In genomic region chr16:15704545-15704987, GRCh38 we compare ENCODE assay signal across 8 cellular contexts. TPM values are rescaled to one million over a fixed set of nuclear protein-coding genes. Genes with fewer than 3 reads are reported as not detected.
DNase-seq lines count a peak whose midpoint lies in the region; ATAC-seq and TF ChIP-seq lines count a peak whose summit lies in the region.

No MANE protein-coding gene starts in this region.

- CTCF ChIA-PET in SK-N-SH (lab: Yijun Ruan, JAX) = interaction anchor here (0.6 to 3.2 kb wide), 11 partner anchors 9 to 125 kb away, joined by 3 to 39 read pairs (median 4); no protein-coding TSS in a partner anchor
- CTCF ChIA-PET in activated naive CD4-positive, alpha-beta T cell treated with anti-CD3 and anti-CD28 coated beads, Interleukin-2, amount 10 ng/mL, durations not matched to agents 7 days and 5 days (lab: Charles Lee) = interaction anchor here (0.7 to 3.4 kb wide), 9 partner anchors 10 to 278 kb away, joined by 3 to 11 read pairs (median 3); partner anchors contain the start of gene MARF1

- no peaks in the 10 kb centered on the region for H3K36me3 ChIP-seq in KMS-11 (ENCODE audit: insufficient read depth)
- H3K36me3 ChIP-seq in SK-N-SH (replicated peaks in 1 of 2; ENCODE audit: control insufficient read depth in 1 of 2, insufficient read depth in 2 of 2, low read length in 1 of 2) = peaks cover 7 to 28% of the 10 kb centered on the region in 2 experiments
- peaks cover 5 to 55% (median 22%) of the 10 kb centered on the region in 4 donors for H3K36me3 ChIP-seq in upper lobe of left lung

- no peak overlapping the region for H3K9ac ChIP-seq in KMS-11
- no peak overlapping the region for H3K9ac ChIP-seq in SK-N-SH

- H3K4me3 Mint-ChIP-seq in activated naive CD4-positive, alpha-beta T cell treated with anti-CD3 and anti-CD28 coated beads, Interleukin-2, amount 10 ng/mL, durations not matched to agents 7 days and 5 days = no peak overlapping the region
- H3K4me3 Mint-ChIP-seq in glutamatergic neuron (ENCODE audit: unreplicated experiment) = no peak overlapping the region

- H3K27ac ChIP-seq in KMS-11 = no peak overlapping the region
- no peak overlapping the region for H3K27ac ChIP-seq in SK-N-SH (ENCODE audit: low read depth in 2 of 2, low read length in 1 of 2)
- no peak overlapping the region for H3K27ac ChIP-seq in upper lobe of left lung

- TF ChIP-seq RAD21 in SK-N-SH (IDR thresholded peaks at IDR 0.05; ENCODE audit: low read length) = peak; percentile 73

- H3K36me3 Mint-ChIP-seq in activated naive CD4-positive, alpha-beta T cell treated with anti-CD3 and anti-CD28 coated beads, Interleukin-2, amount 10 ng/mL, durations not matched to agents 7 days and 5 days = peaks cover 42% of the 10 kb centered on the region
- no peaks in the 10 kb centered on the region for H3K36me3 Mint-ChIP-seq in glutamatergic neuron (ENCODE audit: unreplicated experiment)

- H3K27ac Mint-ChIP-seq in activated naive CD4-positive, alpha-beta T cell treated with anti-CD3 and anti-CD28 coated beads, Interleukin-2, amount 10 ng/mL, durations not matched to agents 7 days and 5 days = no peak overlapping the region
- no peak overlapping the region for H3K27ac Mint-ChIP-seq in glutamatergic neuron (ENCODE audit: unreplicated experiment)

- POLR2A ChIA-PET in SK-N-SH (lab: Yijun Ruan, JAX) = no interaction called here

- no peaks in the 10 kb centered on the region for H3K27me3 Mint-ChIP-seq in activated naive CD4-positive, alpha-beta T cell treated with anti-CD3 and anti-CD28 coated beads, Interleukin-2, amount 10 ng/mL, durations not matched to agents 7 days and 5 days
- H3K27me3 Mint-ChIP-seq in glutamatergic neuron (ENCODE audit: unreplicated experiment) = peaks cover 2% of the 10 kb centered on the region

- peak; percentile 3 for DNase-seq in DMS114 treated with DMSO at 0.1 percent for 48 hours (lab: John Stamatoyannopoulos, UW; ENCODE audit: unreplicated experiment)
- DNase-seq in SK-N-SH = peak; percentile 77
- DNase-seq in activated naive CD4-positive, alpha-beta T cell treated with anti-CD3 and anti-CD28 coated beads, Interleukin-2, amount 10 ng/mL, durations not matched to agents 7 days and 5 days = peak; percentile 83
- DNase-seq in glutamatergic neuron = peak; percentile 87
- DNase-seq in posterior vena cava (ENCODE audit: low spot score) = peak; percentile 91
- peak in 1 of 2 donors; percentile 69 for DNase-seq in upper lobe of left lung

- H3K27me3 ChIP-seq in KMS-11 (ENCODE audit: insufficient read depth, low read depth) = no peaks in the 10 kb centered on the region
- H3K27me3 ChIP-seq in SK-N-SH (ENCODE audit: insufficient read depth) = no peaks in the 10 kb centered on the region
- no peaks in the 10 kb centered on the region for H3K27me3 ChIP-seq in upper lobe of left lung

- H3F3A ChIP-seq in SK-N-SH (replicated peaks; ENCODE audit: insufficient read depth) = no peaks in the 10 kb centered on the region

- ATAC-seq in upper lobe of left lung (ENCODE audit: low FRiP score in 2 of 2) (peak; percentile 63 to 84), HG02763 (IDR thresholded peaks at IDR 0.05; ENCODE audit: unreplicated experiment) (no peak)

- no peaks in the 10 kb centered on the region for H3K4me1 ChIP-seq in KMS-11 (ENCODE audit: low read depth, poor library complexity, severe bottlenecking)
- H3K4me1 ChIP-seq in SK-N-SH (ENCODE audit: control insufficient read depth in 1 of 2, insufficient read depth in 2 of 2, low read depth in 1 of 2, low read length in 1 of 2) = peaks cover 0 to 4% of the 10 kb centered on the region in 2 experiments; a peak in 1 of 4 replicates
- no peaks in the 10 kb centered on the region for H3K4me1 ChIP-seq in upper lobe of left lung

- no peaks in the 10 kb centered on the region for H3K9me2 ChIP-seq in SK-N-SH

- H3K4me2 ChIP-seq in KMS-11 (no peak overlapping the region), SK-N-SH (no peak overlapping the region)

- H4K20me1 ChIP-seq in KMS-11 (ENCODE audit: insufficient read depth) = no peaks in the 10 kb centered on the region
- peaks cover 4% of the 10 kb centered on the region; the same call in 1 of the 2 replicates for H4K20me1 ChIP-seq in SK-N-SH (ENCODE audit: insufficient read depth)

- 64% methylated on average over 8 of the region's 8 CpGs for WGBS in SK-N-SH (ENCODE audit: low lambda C conversion rate)
- WGBS in upper lobe of left lung, 2 donors = 56 to 62% methylated on average over 8 of the region's 8 CpGs

- H3K9me3 ChIP-seq in SK-N-SH = no peaks in the 10 kb centered on the region
- H3K9me3 ChIP-seq in upper lobe of left lung = no peaks in the 10 kb centered on the region

- H2AFZ ChIP-seq in KMS-11 (ENCODE audit: low read depth) = no peak overlapping the region
- H2AFZ ChIP-seq in SK-N-SH (ENCODE audit: low read depth) = no peak overlapping the region

- H3K4me3 ChIP-seq in KMS-11 (IDR thresholded peaks at IDR 0.05; ENCODE audit: insufficient read depth, low read depth, low read length) (no peak overlapping the region), SK-N-SH (ENCODE audit: low read depth in 2 of 2, low read length in 1 of 2) (no peak overlapping the region; a peak in 1 of 4 replicates), upper lobe of left lung (no peak overlapping the region)

- TF ChIP-seq CTCF in KMS-11 (conservative IDR thresholded peaks at IDR 0.05; ENCODE audit: low read depth, low read length) (peak; percentile 88), SK-N-SH (IDR thresholded peaks at IDR 0.05) (peak; percentile 85), glutamatergic neuron (IDR thresholded peaks at IDR 0.05; ENCODE audit: partially characterized antibody, unreplicated experiment) (peak; percentile 85), upper lobe of left lung (IDR thresholded peaks at IDR 0.05) (peak; percentile 67 to 78 (median 73))

- intact Hi-C loops in posterior vena cava (cut with DNase I) = no loop called here

- no peaks in the 10 kb centered on the region for H3K9me3 Mint-ChIP-seq in activated naive CD4-positive, alpha-beta T cell treated with anti-CD3 and anti-CD28 coated beads, Interleukin-2, amount 10 ng/mL, durations not matched to agents 7 days and 5 days
- H3K9me3 Mint-ChIP-seq in glutamatergic neuron (ENCODE audit: unreplicated experiment) = no peaks in the 10 kb centered on the region

- TF ChIP-seq EP300 in SK-N-SH (IDR thresholded peaks at IDR 0.05; ENCODE audit: borderline replicate concordance in 1 of 2, low read depth in 1 of 2, low read length in 1 of 2) (no peak), upper lobe of left lung (IDR thresholded peaks at IDR 0.05) (no peak)

- H3K79me2 ChIP-seq in KMS-11 (ENCODE audit: insufficient read depth, low read depth) (no peaks in the 10 kb centered on the region), SK-N-SH (ENCODE audit: insufficient read depth) (no peaks in the 10 kb centered on the region)

- H3K4me1 Mint-ChIP-seq in activated naive CD4-positive, alpha-beta T cell treated with anti-CD3 and anti-CD28 coated beads, Interleukin-2, amount 10 ng/mL, durations not matched to agents 7 days and 5 days = peaks cover 15% of the 10 kb centered on the region
- no peaks in the 10 kb centered on the region for H3K4me1 Mint-ChIP-seq in glutamatergic neuron (ENCODE audit: low read depth, unreplicated experiment)

- no peak for TF ChIP-seq POLR2A in upper lobe of left lung (IDR thresholded peaks at IDR 0.05)

TF ChIP-seq in SK-N-SH, 30 proteins besides CTCF, POLR2A, EP300 and RAD21:
- TF ChIP-seq NRF1 (IDR thresholded peaks at IDR 0.05; ENCODE audit: low read depth, low read length) (0 out of 2 replicates have a peak, but pooled peaks have one; percentile 10), NFIC (IDR thresholded peaks at IDR 0.05; ENCODE audit: borderline replicate concordance) (no peak), SMC3 (IDR thresholded peaks at IDR 0.05; ENCODE audit: low read depth, low read length) (peak; percentile 59)

RNA-seq across cellular contexts. Expression of gene NDE1, which starts 54.5 kb away (rescaled TPM):
- polyA plus RNA-seq in SK-N-SH (2012; rRNA removed) = 18.8 and 27.9 TPM in 2 replicates
- polyA plus RNA-seq in SK-N-SH (2012; cell fraction: cytosol; rRNA removed) = 22.2 and 27.7 TPM in 2 replicates
- 15.3 and 16.2 TPM in 2 replicates for polyA plus RNA-seq in SK-N-SH (2012; cell fraction: nucleus; rRNA removed)
- total RNA-seq in glutamatergic neuron (ENCODE audit: unreplicated experiment) (12.4 TPM), posterior vena cava (10 to 100 TPM; 32.3 to 38.1 TPM), upper lobe of left lung (10 to 100 TPM; 19.5 to 63.9 (median 37.0) TPM)
